10 cellular contexts compared by ENCODE assay signal in genomic region chr1:84541679-84542078, GRCh38. TPM values are rescaled to one million over a fixed set of nuclear protein-coding genes. Genes with fewer than 3 reads are reported as not detected.
A peak's percentile ranks its signal among the peaks of the same experiment; 100 is the strongest.
DNase-seq lines count a peak whose midpoint lies in the region; ATAC-seq and TF ChIP-seq lines count a peak whose summit lies in the region.
"Had no signal": no experiment of that assay in that cellular context is flagged by ENCODE, and none has a peak within 500 bp of the region (broad histone marks: within the 10 kb centered on the region; RNA-seq: fewer than 3 reads in every experiment).

No MANE protein-coding gene starts in this region.

- no peak overlapping the region for H3K4me3 Mint-ChIP-seq in activated T-helper 17 cell treated with anti-CD3 and anti-CD28 coated beads, Interleukin-2, amount 50 U/mL, for 72 hours
- H3K4me3 Mint-ChIP-seq in nephron progenitor cell: no peak overlapping the region

- ATAC-seq in activated T-helper 17 cell treated with anti-CD3 and anti-CD28 coated beads, Interleukin-2, amount 50 U/mL, for 72 hours (replicated peaks): no peak
- ATAC-seq in HG03521 (IDR thresholded peaks at IDR 0.05; ENCODE audit: unreplicated experiment): no peak
- no peak for ATAC-seq in HG02885 (IDR thresholded peaks at IDR 0.05; ENCODE audit: poor library complexity, unreplicated experiment)

- peak; percentile 13 for DNase-seq in NCI-H146 (lab: John Stamatoyannopoulos, UW)
- DNase-seq in NCI-H146 treated with DMSO at 0.1 percent for 48 hours (lab: John Stamatoyannopoulos, UW; ENCODE audit: unreplicated experiment): no peak
- DNase-seq in HFF-Myc (ENCODE audit: extremely low read depth, low read depth): no peak
- DNase-seq in nephron progenitor cell: no peak
- no peak for DNase-seq in mucosa of gallbladder (ENCODE audit: low spot score)
- DNase-seq: activated T-cell treated with anti-CD3 and anti-CD28 coated beads for 4 hours, aorta had no signal

- peaks cover 13% of the 10 kb centered on the region for H3K36me3 Mint-ChIP-seq in activated T-helper 17 cell treated with anti-CD3 and anti-CD28 coated beads, Interleukin-2, amount 50 U/mL, for 72 hours (ENCODE audit: low read depth)
- peaks cover 33% of the 10 kb centered on the region for H3K36me3 Mint-ChIP-seq in nephron progenitor cell (ENCODE audit: low read depth)

- peaks cover 11% of the 10 kb centered on the region for H3K4me1 Mint-ChIP-seq in activated T-helper 17 cell treated with anti-CD3 and anti-CD28 coated beads, Interleukin-2, amount 50 U/mL, for 72 hours
- no peaks in the 10 kb centered on the region for H3K4me1 Mint-ChIP-seq in nephron progenitor cell

- H3K27me3 Mint-ChIP-seq in activated T-helper 17 cell treated with anti-CD3 and anti-CD28 coated beads, Interleukin-2, amount 50 U/mL, for 72 hours: no peaks in the 10 kb centered on the region
- H3K27me3 Mint-ChIP-seq in nephron progenitor cell (ENCODE audit: low read depth, poor library complexity): no peaks in the 10 kb centered on the region

- TF ChIP-seq CTCF in HFF-Myc (IDR thresholded peaks at IDR 0.05; ENCODE audit: low read depth, low read length, missing control alignments) (peak; percentile 19), nephron progenitor cell (IDR thresholded peaks at IDR 0.05) (no peak)

- H3K4me3 ChIP-seq in HFF-Myc (replicated peaks; ENCODE audit: low read depth, low read length): no peak overlapping the region

- no peaks in the 10 kb centered on the region for H3K9me3 Mint-ChIP-seq in activated T-helper 17 cell treated with anti-CD3 and anti-CD28 coated beads, Interleukin-2, amount 50 U/mL, for 72 hours
- H3K9me3 Mint-ChIP-seq in nephron progenitor cell: no peaks in the 10 kb centered on the region

- peak overlapping the region; percentile 12 for H3K27ac Mint-ChIP-seq in activated T-helper 17 cell treated with anti-CD3 and anti-CD28 coated beads, Interleukin-2, amount 50 U/mL, for 72 hours
- H3K27ac Mint-ChIP-seq in nephron progenitor cell: peak overlapping the region; percentile 39

RNA-seq across cellular contexts. Expression of gene CTBS, which starts 32.6 kb away (rescaled TPM):
- total RNA-seq in activated T-helper 17 cell treated with anti-CD3 and anti-CD28 coated beads, Interleukin-2, amount 50 U/mL, for 72 hours: 10 to 100 TPM; 14.0 to 18.0 TPM
- total RNA-seq in mucosa of gallbladder: 18.5 TPM

RNA-seq across cellular contexts. Expression of gene GNG5, which starts 35.3 kb away (rescaled TPM):
- 100 to 1,000 TPM in 1 of 2 donors, 10 to 100 TPM in 1; 83.4 to 105 TPM for total RNA-seq in activated T-helper 17 cell treated with anti-CD3 and anti-CD28 coated beads, Interleukin-2, amount 50 U/mL, for 72 hours
- total RNA-seq in mucosa of gallbladder: 93.2 TPM

RNA-seq across cellular contexts. Expression of gene SPATA1, which starts 35.5 kb away (rescaled TPM):
- 1 to 10 TPM in 1 of 2 donors, under 1 TPM in 1; 0.65 to 1.7 TPM for total RNA-seq in activated T-helper 17 cell treated with anti-CD3 and anti-CD28 coated beads, Interleukin-2, amount 50 U/mL, for 72 hours
- total RNA-seq in mucosa of gallbladder: 2.2 TPM
